8 cellular contexts compared by ENCODE assay signal in genomic region chr7:2698581-2699288, GRCh38. TPM values are rescaled to one million over a fixed set of nuclear protein-coding genes. Genes with fewer than 3 reads are reported as not detected.
DNase-seq lines count a peak whose midpoint lies in the region; ATAC-seq and TF ChIP-seq lines count a peak whose summit lies in the region.

No MANE protein-coding gene starts in this region.

- H3K27ac ChIP-seq in BLaER1 treated with 17β-estradiol and CSF1 and Interleukin-3, amounts not matched to agents 10 nM and 100 nM, result peak overlapping the region in 3 of 11 experiments; percentile 32 to 62 (median 61); a peak in 5 of 22 replicates
- no peak overlapping the region for H3K27ac ChIP-seq in lower lobe of right lung

- intact Hi-C loops in lower lobe of right lung (cut with DNase I), result no loop called here

- TF ChIP-seq CTCF in WTC11 (IDR thresholded peaks at IDR 0.05) (no peak), lower lobe of right lung (IDR thresholded peaks at IDR 0.05) (no peak)

- H4K20me1 ChIP-seq in BLaER1 treated with 17β-estradiol and CSF1 and Interleukin-3, amounts not matched to agents 10 nM and 100 nM, result peaks cover 0 to 18% (median 0%) of the 10 kb centered on the region in 11 experiments; a peak in 2 of 22 replicates

- H3K27me3 ChIP-seq in BLaER1 treated with 17β-estradiol and CSF1 and Interleukin-3, amounts not matched to agents 10 nM and 100 nM, result peaks cover 0 to 23% (median 0%) of the 10 kb centered on the region in 11 experiments; a peak in 7 of 22 replicates
- peaks cover 4% of the 10 kb centered on the region for H3K27me3 ChIP-seq in lower lobe of right lung (ENCODE audit: low read depth)

- H3K9ac ChIP-seq in BLaER1 treated with 17β-estradiol and CSF1 and Interleukin-3, amounts not matched to agents 10 nM and 100 nM, result peak overlapping the region in 5 of 11 experiments; percentile 12 to 62 (median 58); a peak in 9 of 22 replicates

- DNase-seq in WTC11 (ENCODE audit: low spot score), result no peak
- DNase-seq in lower lobe of right lung, result no peak
- DNase-seq in NCI-H2227 (lab: John Stamatoyannopoulos, UW; ENCODE audit: unreplicated experiment), result no peak
- DNase-seq in hypothalamus (lab: John Stamatoyannopoulos, UW), result no peak
- DNase-seq in NCI-H2196 treated with DMSO at 0.1 percent for 48 hours (lab: John Stamatoyannopoulos, UW; ENCODE audit: unreplicated experiment), result no peak

- H3K4me1 ChIP-seq in BLaER1 treated with 17β-estradiol and CSF1 and Interleukin-3, amounts not matched to agents 10 nM and 100 nM, result peaks cover 23 to 77% (median 61%) of the 10 kb centered on the region in 10 experiments
- H3K4me1 ChIP-seq in lower lobe of right lung, result no peaks in the 10 kb centered on the region

- peak overlapping the region; percentile 40 to 97 (median 86) for H3K4me2 ChIP-seq in BLaER1 treated with 17β-estradiol and CSF1 and Interleukin-3, amounts not matched to agents 10 nM and 100 nM

- no peak overlapping the region for H3K4me3 Mint-ChIP-seq in WTC11

- H3K27ac Mint-ChIP-seq in WTC11, result no peak overlapping the region; the same call in 1 of the 2 replicates

- H3K4me3 ChIP-seq in BLaER1 treated with 17β-estradiol and CSF1 and Interleukin-3, amounts not matched to agents 10 nM and 100 nM, result peak overlapping the region in 4 of 10 experiments; percentile 5 to 37 (median 14); a peak in 2 of 20 replicates
- H3K4me3 ChIP-seq in lower lobe of right lung, result no peak overlapping the region

- peak; percentile 96 for ATAC-seq in GM19395 (IDR thresholded peaks at IDR 0.05; ENCODE audit: unreplicated experiment)
- peak; percentile 95 for ATAC-seq in HG03442 (IDR thresholded peaks at IDR 0.05; ENCODE audit: unreplicated experiment)
- ATAC-seq in WTC11, result no peak
- ATAC-seq in lower lobe of right lung, result peak; percentile 15 to 58

- no peaks in the 10 kb centered on the region for H3K36me3 Mint-ChIP-seq in WTC11

- CTCF ChIA-PET in WTC11 (lab: Charles Lee), result interaction anchor here (1.0 to 4.9 kb wide), 5 partner anchors 11 to 230 kb away, joined by 3 to 44 read pairs (median 6); no protein-coding TSS in a partner anchor

- H3K9me3 ChIP-seq in BLaER1 treated with 17β-estradiol and CSF1 and Interleukin-3, amounts not matched to agents 10 nM and 100 nM (replicated peaks in 1 of 11), result no peaks in the 10 kb centered on the region
- H3K9me3 ChIP-seq in lower lobe of right lung, result no peaks in the 10 kb centered on the region

- H3K27me3 Mint-ChIP-seq in WTC11 (ENCODE audit: low read depth), result no peaks in the 10 kb centered on the region

- H3K4me1 Mint-ChIP-seq in WTC11, result 0 out of 2 replicates have a peak, but pooled peaks cover 3% of the 10 kb centered on the region

- H3K36me3 ChIP-seq in BLaER1 treated with 17β-estradiol and CSF1 and Interleukin-3, amounts not matched to agents 10 nM and 100 nM, result no peaks in the 10 kb centered on the region
- H3K36me3 ChIP-seq in lower lobe of right lung, result no peaks in the 10 kb centered on the region

- POLR2A ChIA-PET in WTC11 (lab: Charles Lee), result no interaction called here

- no peaks in the 10 kb centered on the region for H3K9me3 Mint-ChIP-seq in WTC11

TF ChIP-seq in WTC11, 78 proteins besides CTCF, POLR2A, EP300 and RAD21:
- TF ChIP-seq, protein P1, sequence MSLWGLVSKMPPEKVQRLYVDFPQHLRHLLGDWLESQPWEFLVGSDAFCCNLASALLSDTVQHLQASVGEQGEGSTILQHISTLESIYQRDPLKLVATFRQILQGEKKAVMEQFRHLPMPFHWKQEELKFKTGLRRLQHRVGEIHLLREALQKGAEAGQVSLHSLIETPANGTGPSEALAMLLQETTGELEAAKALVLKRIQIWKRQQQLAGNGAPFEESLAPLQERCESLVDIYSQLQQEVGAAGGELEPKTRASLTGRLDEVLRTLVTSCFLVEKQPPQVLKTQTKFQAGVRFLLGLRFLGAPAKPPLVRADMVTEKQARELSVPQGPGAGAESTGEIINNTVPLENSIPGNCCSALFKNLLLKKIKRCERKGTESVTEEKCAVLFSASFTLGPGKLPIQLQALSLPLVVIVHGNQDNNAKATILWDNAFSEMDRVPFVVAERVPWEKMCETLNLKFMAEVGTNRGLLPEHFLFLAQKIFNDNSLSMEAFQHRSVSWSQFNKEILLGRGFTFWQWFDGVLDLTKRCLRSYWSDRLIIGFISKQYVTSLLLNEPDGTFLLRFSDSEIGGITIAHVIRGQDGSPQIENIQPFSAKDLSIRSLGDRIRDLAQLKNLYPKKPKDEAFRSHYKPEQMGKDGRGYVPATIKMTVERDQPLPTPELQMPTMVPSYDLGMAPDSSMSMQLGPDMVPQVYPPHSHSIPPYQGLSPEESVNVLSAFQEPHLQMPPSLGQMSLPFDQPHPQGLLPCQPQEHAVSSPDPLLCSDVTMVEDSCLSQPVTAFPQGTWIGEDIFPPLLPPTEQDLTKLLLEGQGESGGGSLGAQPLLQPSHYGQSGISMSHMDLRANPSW (CRISPR knock-in tag; conservative IDR thresholded peaks at IDR 0.05; ENCODE audit: low read depth), result no peak
- TF ChIP-seq FOXJ3 (CRISPR knock-in tag; IDR thresholded peaks at IDR 0.05; ENCODE audit: borderline replicate concordance) (no peak), ZMAT4 (CRISPR knock-in tag; IDR thresholded peaks at IDR 0.05) (no peak), ZNF121 (CRISPR knock-in tag; IDR thresholded peaks at IDR 0.05) (peak; percentile 20; the same call in 1 of the 2 replicates), TEAD4 (CRISPR knock-in tag; IDR thresholded peaks at IDR 0.05) (no peak), E2F4 (CRISPR knock-in tag; IDR thresholded peaks at IDR 0.05; ENCODE audit: borderline replicate concordance, low read depth) (no peak)
- TF ChIP-seq, protein P2, sequence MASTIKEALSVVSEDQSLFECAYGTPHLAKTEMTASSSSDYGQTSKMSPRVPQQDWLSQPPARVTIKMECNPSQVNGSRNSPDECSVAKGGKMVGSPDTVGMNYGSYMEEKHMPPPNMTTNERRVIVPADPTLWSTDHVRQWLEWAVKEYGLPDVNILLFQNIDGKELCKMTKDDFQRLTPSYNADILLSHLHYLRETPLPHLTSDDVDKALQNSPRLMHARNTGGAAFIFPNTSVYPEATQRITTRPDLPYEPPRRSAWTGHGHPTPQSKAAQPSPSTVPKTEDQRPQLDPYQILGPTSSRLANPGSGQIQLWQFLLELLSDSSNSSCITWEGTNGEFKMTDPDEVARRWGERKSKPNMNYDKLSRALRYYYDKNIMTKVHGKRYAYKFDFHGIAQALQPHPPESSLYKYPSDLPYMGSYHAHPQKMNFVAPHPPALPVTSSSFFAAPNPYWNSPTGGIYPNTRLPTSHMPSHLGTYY (CRISPR knock-in tag; IDR thresholded peaks at IDR 0.05), result no peak
- TF ChIP-seq, protein P3, sequence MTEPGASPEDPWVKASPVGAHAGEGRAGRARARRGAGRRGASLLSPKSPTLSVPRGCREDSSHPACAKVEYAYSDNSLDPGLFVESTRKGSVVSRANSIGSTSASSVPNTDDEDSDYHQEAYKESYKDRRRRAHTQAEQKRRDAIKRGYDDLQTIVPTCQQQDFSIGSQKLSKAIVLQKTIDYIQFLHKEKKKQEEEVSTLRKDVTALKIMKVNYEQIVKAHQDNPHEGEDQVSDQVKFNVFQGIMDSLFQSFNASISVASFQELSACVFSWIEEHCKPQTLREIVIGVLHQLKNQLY (CRISPR knock-in tag; IDR thresholded peaks at IDR 0.05), result no peak
- TF ChIP-seq, protein P4, sequence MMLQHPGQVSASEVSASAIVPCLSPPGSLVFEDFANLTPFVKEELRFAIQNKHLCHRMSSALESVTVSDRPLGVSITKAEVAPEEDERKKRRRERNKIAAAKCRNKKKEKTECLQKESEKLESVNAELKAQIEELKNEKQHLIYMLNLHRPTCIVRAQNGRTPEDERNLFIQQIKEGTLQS (CRISPR knock-in tag; conservative IDR thresholded peaks at IDR 0.05), result no peak

RNA-seq across cellular contexts. Expression of gene AMZ1, which starts 10.7 kb away (rescaled TPM):
- total RNA-seq in WTC11 (2021), result 0.85 to 1.4 TPM (median 1.4 TPM) in 3 replicates
- total RNA-seq in lower lobe of right lung, result 0.47 TPM
